In genomic region chr16:20089246-20089965, GRCh38 we compare ENCODE assay signal across 35 cellular contexts. TPM values are rescaled to one million over a fixed set of nuclear protein-coding genes. Genes with fewer than 3 reads are reported as not detected.
"Had no signal": no experiment of that assay in that cellular context is flagged by ENCODE, and none has a peak within 500 bp of the region (broad histone marks: within the 10 kb centered on the region; RNA-seq: fewer than 3 reads in every experiment).

No MANE protein-coding gene starts in this region.

- H3K36me3 Mint-ChIP-seq: activated CD4-positive, alpha-beta memory T cell treated with anti-CD3 and anti-CD28 coated beads for 36 hours; activated naive CD4-positive, alpha-beta T cell treated with anti-CD3 and anti-CD28 coated beads, Interleukin-2, amount 10 ng/mL, durations not matched to agents 7 days and 5 days; activated naive CD8-positive, alpha-beta T cell; brain; WTC11 had no signal

- H3K36me3 ChIP-seq: MG63, SJCRH30 had no signal

- H3K27me3 Mint-ChIP-seq: activated CD4-positive, alpha-beta T cell treated with anti-CD3 and anti-CD28 coated beads, Interleukin-2, amount 10 ng/mL, durations not matched to agents 7 days and 5 days; activated naive CD4-positive, alpha-beta T cell treated with anti-CD3 and anti-CD28 coated beads, Interleukin-2, amount 10 ng/mL, durations not matched to agents 7 days and 5 days had no signal

- DNase-seq: activated CD4-positive, alpha-beta memory T cell treated with anti-CD3 and anti-CD28 coated beads for 36 hours; activated CD4-positive, alpha-beta T cell treated with anti-CD3 and anti-CD28 coated beads for 36 hours; activated CD4-positive, alpha-beta T cell treated with anti-CD3 and anti-CD28 coated beads, Interleukin-2, amount 10 ng/mL, durations not matched to agents 7 days and 5 days; activated CD8-positive, alpha-beta memory T cell treated with anti-CD3 and anti-CD28 coated beads, Interleukin-2, amount 50 U/mL, for 4 hours; activated gamma-delta T cell treated with Interleukin-2 at 50 U/mL for 16 hours; activated naive CD4-positive, alpha-beta T cell treated with anti-CD3 and anti-CD28 coated beads, Interleukin-2, amount 10 ng/mL, durations not matched to agents 7 days and 5 days; activated naive CD8-positive, alpha-beta T cell treated with anti-CD3 and anti-CD28 coated beads, Interleukin-2, amount 50 U/mL, for 24 hours; activated T-cell treated with anti-CD3 and anti-CD28 coated beads for 4 hours; activated T-cell treated with anti-CD3 and anti-CD28 coated beads, Interleukin-2, amount 50 U/mL, for 4 hours; anterior cingulate cortex; caudate nucleus; cerebellar nuclear complex; Kasumi-1; KG1; MG63; NCI-H1092; NCI-H1436 treated with DMSO at 0.1 percent for 48 hours; NCI-H1694 treated with DMSO at 0.1 percent for 48 hours; NCI-H2029; NCI-H345; NCI-H524 treated with DMSO at 0.1 percent for 48 hours; SHP77; SJCRH30 had no signal

- FAIRE-seq: bronchial epithelial cell had no signal

- H3K4me1 ChIP-seq: SJCRH30 had no signal

- H3K27ac ChIP-seq: SJCRH30, SK-N-MC had no signal

- H3K27ac Mint-ChIP-seq: activated CD4-positive, alpha-beta memory T cell treated with anti-CD3 and anti-CD28 coated beads for 36 hours; activated CD4-positive, alpha-beta T cell treated with anti-CD3 and anti-CD28 coated beads for 36 hours; activated CD4-positive, alpha-beta T cell treated with anti-CD3 and anti-CD28 coated beads, Interleukin-2, amount 10 ng/mL, durations not matched to agents 7 days and 5 days; activated naive CD4-positive, alpha-beta T cell treated with anti-CD3 and anti-CD28 coated beads, Interleukin-2, amount 10 ng/mL, durations not matched to agents 7 days and 5 days; activated naive CD8-positive, alpha-beta T cell; activated naive CD8-positive, alpha-beta T cell treated with anti-CD3 and anti-CD28 coated beads, Interleukin-2, amount 50 U/mL, for 24 hours; activated T-helper 1 cell treated with anti-CD3 and anti-CD28 coated beads, Interleukin-12 subunit alpha, Interleukin-12 subunit beta, Interleukin-2, Interleukin-4 antibody, amounts not matched to agents 30 ng/mL and 10 ng/mL and 1 ng/mL, durations not matched to agents 14 hours and 24 hours and 36 hours; brain; T-helper 1 cell treated with Interleukin-12 subunit alpha and Interleukin-12 subunit beta and Interleukin-4 antibody, amounts not matched to agents 30 μg/mL and 1 μg/mL, for 36 hours; T-helper 2 cell treated with Interferon-gamma antibody and Interleukin-4, amounts not matched to agents 5 μg/mL and 100 μg/mL, for 36 hours; WTC11 had no signal

- H3K4me1 Mint-ChIP-seq: activated CD4-positive, alpha-beta T cell treated with anti-CD3 and anti-CD28 coated beads for 36 hours; activated CD4-positive, alpha-beta T cell treated with anti-CD3 and anti-CD28 coated beads, Interleukin-2, amount 10 ng/mL, durations not matched to agents 7 days and 5 days; activated naive CD4-positive, alpha-beta T cell treated with anti-CD3 and anti-CD28 coated beads, Interleukin-2, amount 10 ng/mL, durations not matched to agents 7 days and 5 days; activated naive CD8-positive, alpha-beta T cell treated with anti-CD3 and anti-CD28 coated beads, Interleukin-2, amount 50 U/mL, for 24 hours; brain had no signal

- ATAC-seq: activated CD4-positive, alpha-beta T cell treated with anti-CD3 and anti-CD28 coated beads for 36 hours; activated CD4-positive, CD25-positive, alpha-beta regulatory T cell treated with anti-CD3 and anti-CD28 coated beads, Interleukin-2, amount 50 U/mL, for 24 hours; activated naive CD8-positive, alpha-beta T cell treated with anti-CD3 and anti-CD28 coated beads, Interleukin-2, amount 50 U/mL, for 24 hours; activated T-cell treated with anti-CD3 and anti-CD28 coated beads, Interleukin-2, amount 50 U/mL, for 4 hours; Panc1; WTC11 had no signal

- H3K9me3 ChIP-seq: MG63, SJCRH30 had no signal

- H3K27me3 ChIP-seq: SJCRH30 had no signal

- H3K4me3 ChIP-seq: MG63, SJCRH30, SK-N-MC had no signal

- H3K9me3 Mint-ChIP-seq: activated CD4-positive, alpha-beta memory T cell treated with anti-CD3 and anti-CD28 coated beads for 36 hours; activated CD4-positive, alpha-beta T cell treated with anti-CD3 and anti-CD28 coated beads, Interleukin-2, amount 10 ng/mL, durations not matched to agents 7 days and 5 days; activated naive CD4-positive, alpha-beta T cell treated with anti-CD3 and anti-CD28 coated beads, Interleukin-2, amount 10 ng/mL, durations not matched to agents 7 days and 5 days; activated naive CD8-positive, alpha-beta T cell treated with anti-CD3 and anti-CD28 coated beads, Interleukin-2, amount 50 U/mL, for 24 hours; activated T-cell treated with anti-CD3 and anti-CD28 coated beads, Interleukin-2, amount 50 U/mL, for 4 hours; activated T-helper 1 cell treated with anti-CD3 and anti-CD28 coated beads, Interleukin-12 subunit alpha, Interleukin-12 subunit beta, Interleukin-2, Interleukin-4 antibody, amounts not matched to agents 30 ng/mL and 10 ng/mL and 1 ng/mL, durations not matched to agents 14 hours and 24 hours and 36 hours; T-helper 1 cell treated with Interleukin-12 subunit alpha and Interleukin-12 subunit beta and Interleukin-4 antibody, amounts not matched to agents 30 μg/mL and 1 μg/mL, for 36 hours; T-helper 2 cell treated with Interferon-gamma antibody and Interleukin-4, amounts not matched to agents 5 μg/mL and 100 μg/mL, for 36 hours; WTC11 had no signal

- H3K4me3 Mint-ChIP-seq: activated CD4-positive, alpha-beta memory T cell treated with anti-CD3 and anti-CD28 coated beads for 36 hours; activated CD4-positive, alpha-beta T cell treated with anti-CD3 and anti-CD28 coated beads for 36 hours; activated CD4-positive, alpha-beta T cell treated with anti-CD3 and anti-CD28 coated beads, Interleukin-2, amount 10 ng/mL, durations not matched to agents 7 days and 5 days; activated naive CD4-positive, alpha-beta T cell treated with anti-CD3 and anti-CD28 coated beads, Interleukin-2, amount 10 ng/mL, durations not matched to agents 7 days and 5 days; activated naive CD8-positive, alpha-beta T cell; activated naive CD8-positive, alpha-beta T cell treated with anti-CD3 and anti-CD28 coated beads, Interleukin-2, amount 50 U/mL, for 24 hours; activated T-cell treated with anti-CD3 and anti-CD28 coated beads, Interleukin-2, amount 50 U/mL, for 4 hours; activated T-helper 1 cell treated with anti-CD3 and anti-CD28 coated beads, Interleukin-12 subunit alpha, Interleukin-12 subunit beta, Interleukin-2, Interleukin-4 antibody, amounts not matched to agents 30 ng/mL and 10 ng/mL and 1 ng/mL, durations not matched to agents 14 hours and 24 hours and 36 hours; brain; T-helper 1 cell treated with Interleukin-12 subunit alpha and Interleukin-12 subunit beta and Interleukin-4 antibody, amounts not matched to agents 30 μg/mL and 1 μg/mL, for 36 hours; T-helper 2 cell treated with Interferon-gamma antibody and Interleukin-4, amounts not matched to agents 5 μg/mL and 100 μg/mL, for 36 hours; WTC11 had no signal

RNA-seq across cellular contexts. Expression of gene GPR139, which starts 15.7 kb away (rescaled TPM):
- total RNA-seq: activated CD4-positive, alpha-beta memory T cell treated with anti-CD3 and anti-CD28 coated beads for 36 hours; activated CD4-positive, alpha-beta T cell treated with anti-CD3 and anti-CD28 coated beads for 36 hours; activated CD4-positive, alpha-beta T cell treated with anti-CD3 and anti-CD28 coated beads, Interleukin-2, amount 10 ng/mL, durations not matched to agents 7 days and 5 days; activated T-cell treated with anti-CD3 and anti-CD28 coated beads, Interleukin-2, amount 50 U/mL, for 4 hours; activated T-helper 1 cell treated with anti-CD3 and anti-CD28 coated beads, Interleukin-12 subunit alpha, Interleukin-12 subunit beta, Interleukin-2, Interleukin-4 antibody, amounts not matched to agents 30 ng/mL and 10 ng/mL and 1 ng/mL, durations not matched to agents 14 hours and 24 hours and 36 hours; bronchial epithelial cell; NCI-H460; RPMI7951; SJCRH30 had no signal
